In genomic region chr10:8076948-8077347, GRCh38 we compare ENCODE assay signal across 24 cellular contexts. TPM values are rescaled to one million over a fixed set of nuclear protein-coding genes. Genes with fewer than 3 reads are reported as not detected.
DNase-seq lines count a peak whose midpoint lies in the region; ATAC-seq lines count a peak whose summit lies in the region.
"Had no signal": no experiment of that assay in that cellular context is flagged by ENCODE, and none has a peak within 500 bp of the region (broad histone marks: within the 10 kb centered on the region; RNA-seq: fewer than 3 reads in every experiment).

No MANE protein-coding gene starts in this region.

- H3K4me1 ChIP-seq in CD4-positive, CD25-positive, alpha-beta regulatory T cell (ENCODE audit: control insufficient read depth, insufficient read depth, low read length, poor library complexity, severe bottlenecking), result peaks cover 18% of the 10 kb centered on the region
- H3K4me1 ChIP-seq in trophoblast cell (ENCODE audit: control insufficient read depth in 1 of 2, insufficient read depth in 2 of 2, low read length in 2 of 2), result peaks cover 18 to 19% of the 10 kb centered on the region in 2 experiments

- no peak overlapping the region for H4K8ac ChIP-seq in trophoblast cell (ENCODE audit: low read depth, low read length)

- H3K36me3 Mint-ChIP-seq in activated naive CD8-positive, alpha-beta T cell treated with anti-CD3 and anti-CD28 coated beads, Interleukin-2, amount 50 U/mL, for 24 hours (ENCODE audit: low read depth), result peaks cover 30% of the 10 kb centered on the region
- H3K36me3 Mint-ChIP-seq in activated naive CD8-positive, alpha-beta T cell treated with anti-CD3 and anti-CD28 coated beads for 36 hours, result peaks cover 21% of the 10 kb centered on the region
- peaks cover 34% of the 10 kb centered on the region for H3K36me3 Mint-ChIP-seq in CD4-positive, CD25-positive, alpha-beta regulatory T cell
- H3K36me3 Mint-ChIP-seq: CD14-positive monocyte had no signal

- no peak overlapping the region for H3K18ac ChIP-seq in trophoblast cell (ENCODE audit: low read length)

- no peaks in the 10 kb centered on the region for H3K9me3 ChIP-seq in CD4-positive, CD25-positive, alpha-beta regulatory T cell (ENCODE audit: control insufficient read depth in 2 of 2, low read length in 2 of 2)
- H3K9me3 ChIP-seq in trophoblast cell (ENCODE audit: insufficient read depth, low read depth, low read length), result peaks cover 2% of the 10 kb centered on the region
- H3K9me3 ChIP-seq: A549; BE2C; BLaER1 treated with 17β-estradiol and CSF1 and Interleukin-3, amounts not matched to agents 10 nM and 100 nM; Caco-2 had no signal

- peaks cover 2% of the 10 kb centered on the region for H3K79me2 ChIP-seq in trophoblast cell (ENCODE audit: control insufficient read depth, insufficient read depth, low read length, poor library complexity)

- H3K27ac ChIP-seq in CD4-positive, CD25-positive, alpha-beta regulatory T cell (ENCODE audit: insufficient read depth, low read length, poor library complexity, severe bottlenecking), result peak overlapping the region; percentile 23
- no peak overlapping the region for H3K27ac ChIP-seq in trophoblast cell (ENCODE audit: low read depth, low read length)
- H3K27ac ChIP-seq: A549; BLaER1 treated with 17β-estradiol and CSF1 and Interleukin-3, amounts not matched to agents 10 nM and 100 nM; GM23248 had no signal

- DNase-seq in activated naive CD8-positive, alpha-beta T cell treated with anti-CD3 and anti-CD28 coated beads, Interleukin-2, amount 50 U/mL, for 24 hours, result no peak
- DNase-seq in activated naive CD8-positive, alpha-beta T cell treated with anti-CD3 and anti-CD28 coated beads for 36 hours, result no peak
- no peak for DNase-seq in CD4-positive, CD25-positive, alpha-beta regulatory T cell
- DNase-seq in SK-N-DZ (ENCODE audit: low spot score) (peak; percentile 17), trophoblast cell (peak in 1 of 2 donors; percentile 69), SHP77 (lab: John Stamatoyannopoulos, UW) (no peak), NCI-H1930 (lab: John Stamatoyannopoulos, UW) (no peak)
- DNase-seq: 8988T; ACHN; AML-193; BE2C; Caco-2; CD8-positive, alpha-beta T cell; DMS153; DMS79; EL; GDM1; GM23248; H7; HCEC 1CT had no signal

- H3K4ac ChIP-seq in trophoblast cell (ENCODE audit: low read depth, low read length), result no peak overlapping the region

- H3K36me3 ChIP-seq in CD4-positive, CD25-positive, alpha-beta regulatory T cell (ENCODE audit: control insufficient read depth, insufficient read depth, low read length), result peaks cover 54% of the 10 kb centered on the region
- H3K36me3 ChIP-seq in trophoblast cell (ENCODE audit: control insufficient read depth in 1 of 2, insufficient read depth in 2 of 2, low read length in 2 of 2), result peaks cover 18 to 20% of the 10 kb centered on the region in 2 experiments
- H3K36me3 ChIP-seq: BLaER1 treated with 17β-estradiol and CSF1 and Interleukin-3, amounts not matched to agents 10 nM and 100 nM had no signal

- H2AK5ac ChIP-seq in trophoblast cell (ENCODE audit: low read length), result no peak overlapping the region

- no peak overlapping the region for H3K14ac ChIP-seq in trophoblast cell (ENCODE audit: low read length)

- H4K12ac ChIP-seq in trophoblast cell (ENCODE audit: low read depth, low read length), result no peak overlapping the region

- peak overlapping the region; percentile 49 for H2BK120ac ChIP-seq in trophoblast cell (ENCODE audit: insufficient read depth, low read length, poor library complexity)

- peaks cover 20% of the 10 kb centered on the region for H3K79me1 ChIP-seq in trophoblast cell (ENCODE audit: low read length)

- no peak overlapping the region for H3K9ac ChIP-seq in trophoblast cell (ENCODE audit: low read length)
- H3K9ac ChIP-seq: BLaER1 treated with 17β-estradiol and CSF1 and Interleukin-3, amounts not matched to agents 10 nM and 100 nM; GM23248 had no signal

- ATAC-seq in activated naive CD8-positive, alpha-beta T cell treated with anti-CD3 and anti-CD28 coated beads, Interleukin-2, amount 50 U/mL, for 24 hours, result peak; percentile 57
- no peak for ATAC-seq in CD4-positive, CD25-positive, alpha-beta regulatory T cell (ENCODE audit: low read depth in 2 of 2)
- ATAC-seq: A549; CD8-positive, alpha-beta T cell; GM12878 had no signal

- H3K27ac Mint-ChIP-seq in activated naive CD8-positive, alpha-beta T cell treated with anti-CD3 and anti-CD28 coated beads, Interleukin-2, amount 50 U/mL, for 24 hours, result no peak overlapping the region
- H3K27ac Mint-ChIP-seq in activated naive CD8-positive, alpha-beta T cell treated with anti-CD3 and anti-CD28 coated beads for 36 hours, result no peak overlapping the region
- peak overlapping the region in 1 of 3 donors; percentile 66 for H3K27ac Mint-ChIP-seq in CD4-positive, CD25-positive, alpha-beta regulatory T cell
- H3K27ac Mint-ChIP-seq: CD14-positive monocyte; CD8-positive, alpha-beta T cell had no signal

- H2BK12ac ChIP-seq in trophoblast cell (ENCODE audit: low read length), result no peak overlapping the region

- H3K4me3 ChIP-seq in CD4-positive, CD25-positive, alpha-beta regulatory T cell (ENCODE audit: low read depth, low read length), result no peak overlapping the region
- no peak overlapping the region for H3K4me3 ChIP-seq in trophoblast cell (ENCODE audit: low read depth, low read length)
- H3K4me3 ChIP-seq: A549; BLaER1 treated with 17β-estradiol and CSF1 and Interleukin-3, amounts not matched to agents 10 nM and 100 nM; GM12878; GM23248 had no signal

- H3K27me3 Mint-ChIP-seq in activated naive CD8-positive, alpha-beta T cell treated with anti-CD3 and anti-CD28 coated beads, Interleukin-2, amount 50 U/mL, for 24 hours, result no peaks in the 10 kb centered on the region
- no peaks in the 10 kb centered on the region for H3K27me3 Mint-ChIP-seq in activated naive CD8-positive, alpha-beta T cell treated with anti-CD3 and anti-CD28 coated beads for 36 hours
- no peaks in the 10 kb centered on the region for H3K27me3 Mint-ChIP-seq in CD4-positive, CD25-positive, alpha-beta regulatory T cell

- H3K23ac ChIP-seq in trophoblast cell (ENCODE audit: low read length), result no peak overlapping the region

- H3K27me3 ChIP-seq in CD4-positive, CD25-positive, alpha-beta regulatory T cell (ENCODE audit: control insufficient read depth, insufficient read depth, low read length), result no peaks in the 10 kb centered on the region
- H3K27me3 ChIP-seq in trophoblast cell (ENCODE audit: insufficient read depth, low read length), result no peaks in the 10 kb centered on the region
- H3K27me3 ChIP-seq: BE2C; BLaER1 treated with 17β-estradiol and CSF1 and Interleukin-3, amounts not matched to agents 10 nM and 100 nM had no signal

- H2BK5ac ChIP-seq in trophoblast cell (ENCODE audit: low read depth, low read length, poor library complexity), result no peak overlapping the region

- H2AFZ ChIP-seq in trophoblast cell (ENCODE audit: insufficient read depth, low read length, poor library complexity), result no peak overlapping the region
- H2AFZ ChIP-seq: GM23248 had no signal

- H4K91ac ChIP-seq in trophoblast cell (ENCODE audit: low read depth, low read length), result no peak overlapping the region

- H3K9me3 Mint-ChIP-seq in activated naive CD8-positive, alpha-beta T cell treated with anti-CD3 and anti-CD28 coated beads, Interleukin-2, amount 50 U/mL, for 24 hours, result no peaks in the 10 kb centered on the region
- no peaks in the 10 kb centered on the region for H3K9me3 Mint-ChIP-seq in activated naive CD8-positive, alpha-beta T cell treated with anti-CD3 and anti-CD28 coated beads for 36 hours
- H3K9me3 Mint-ChIP-seq in CD4-positive, CD25-positive, alpha-beta regulatory T cell, result no peaks in the 10 kb centered on the region
- H3K9me3 Mint-ChIP-seq: CD8-positive, alpha-beta T cell had no signal

- peaks cover 37% of the 10 kb centered on the region for H3K4me1 Mint-ChIP-seq in activated naive CD8-positive, alpha-beta T cell treated with anti-CD3 and anti-CD28 coated beads, Interleukin-2, amount 50 U/mL, for 24 hours
- H3K4me1 Mint-ChIP-seq in activated naive CD8-positive, alpha-beta T cell treated with anti-CD3 and anti-CD28 coated beads for 36 hours, result peaks cover 25% of the 10 kb centered on the region
- peaks cover 25 to 44% (median 29%) of the 10 kb centered on the region in 4 donors for H3K4me1 Mint-ChIP-seq in CD4-positive, CD25-positive, alpha-beta regulatory T cell

- WGBS in trophoblast cell (ENCODE audit: extremely low coverage, insufficient coverage, insufficient read length), result no CpG with 5 or more reads among the region's 6 CpGs

- no peak overlapping the region for H3K4me3 Mint-ChIP-seq in activated naive CD8-positive, alpha-beta T cell treated with anti-CD3 and anti-CD28 coated beads, Interleukin-2, amount 50 U/mL, for 24 hours
- no peak overlapping the region for H3K4me3 Mint-ChIP-seq in activated naive CD8-positive, alpha-beta T cell treated with anti-CD3 and anti-CD28 coated beads for 36 hours
- no peak overlapping the region for H3K4me3 Mint-ChIP-seq in CD4-positive, CD25-positive, alpha-beta regulatory T cell
- H3K4me3 Mint-ChIP-seq: CD14-positive monocyte; CD8-positive, alpha-beta T cell had no signal

- no peak overlapping the region for H3K4me2 ChIP-seq in trophoblast cell (ENCODE audit: low read length)
- H3K4me2 ChIP-seq: A549; BLaER1 treated with 17β-estradiol and CSF1 and Interleukin-3, amounts not matched to agents 10 nM and 100 nM had no signal

RNA-seq across cellular contexts. Expression of gene GATA3, which starts 22.5 kb away (rescaled TPM):
- total RNA-seq in activated naive CD8-positive, alpha-beta T cell treated with anti-CD3 and anti-CD28 coated beads for 36 hours, result 1 to 10 TPM; 8.4 to 8.8 TPM
- 182 TPM for total RNA-seq in CD4-positive, CD25-positive, alpha-beta regulatory T cell
- 10 to 100 TPM; 32.9 to 49.7 (median 42.5) TPM for polyA plus RNA-seq in CD4-positive, CD25-positive, alpha-beta regulatory T cell
- 61.7 and 63.5 TPM in 2 replicates for polyA plus RNA-seq in SK-N-DZ (2014; cell fraction: cytosol; rRNA removed)
- 52.1 and 84.8 TPM in 2 replicates for polyA plus RNA-seq in SK-N-DZ (2014; cell fraction: nucleus; rRNA removed)
- 366 and 392 TPM in 2 replicates for polyA plus RNA-seq in trophoblast cell (2013)
- total RNA-seq: GM23248 had no signal
- polyA plus RNA-seq: GM23248 had no signal

Comparison
In these comparisons a context has a peak if more than half of its experiments do, and no peak if none do; other contexts are left out.
1. RNA of gene GATA3, which starts 22.5 kb away (total RNA-seq): 182 TPM in CD4-positive, CD25-positive, alpha-beta regulatory T cell (single experiment); 8.4 to 8.8 TPM in activated naive CD8-positive, alpha-beta T cell treated with anti-CD3 and anti-CD28 coated beads for 36 hours; every median in the first group is over 10 times any median in the second.